In the genomic region with DNA sequence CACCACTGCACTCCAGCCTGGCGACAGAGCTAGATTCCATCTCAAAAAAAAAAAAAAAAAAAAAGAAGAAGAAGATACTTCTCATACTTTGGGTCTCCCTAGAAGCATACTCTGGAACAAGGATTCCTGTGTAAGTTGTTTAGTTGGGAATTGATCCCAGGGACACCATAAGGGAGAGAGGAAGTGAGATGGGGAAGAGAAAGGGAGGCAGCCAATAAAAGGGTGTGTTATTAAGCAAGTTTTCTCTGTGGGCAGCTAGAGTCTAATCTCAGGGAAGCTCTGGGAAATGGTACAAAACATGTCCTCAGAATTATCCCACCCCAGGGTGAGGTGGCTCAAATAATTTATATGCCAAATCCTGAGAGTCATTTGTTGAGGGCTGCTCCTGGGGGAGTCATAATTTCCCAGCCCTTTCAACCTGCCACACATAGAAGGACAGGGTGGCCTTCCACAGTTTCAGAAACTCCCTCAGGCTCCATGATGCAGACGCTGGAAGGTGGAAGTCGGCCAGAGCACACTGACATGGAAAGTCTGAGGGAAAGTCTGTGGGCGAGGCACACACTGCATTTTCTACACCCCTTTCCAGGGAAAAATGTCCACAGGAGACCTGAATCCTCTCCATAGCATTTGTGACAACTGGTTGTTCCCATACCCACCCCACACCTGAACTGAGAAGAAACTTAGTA, we compare ENCODE assay signal across 23 cellular contexts.
DNase-seq lines count a peak whose midpoint lies in the region; ATAC-seq and TF ChIP-seq lines count a peak whose summit lies in the region.
"Had no signal": no experiment of that assay in that cellular context is flagged by ENCODE, and none has a peak within 500 bp of the region (broad histone marks: within the 10 kb centered on the region; RNA-seq: fewer than 3 reads in every experiment).

No MANE protein-coding gene starts in this region.

- H3K27me3 ChIP-seq in mammary epithelial cell (ENCODE audit: insufficient read depth, low read length) (no peaks in the 10 kb centered on the region), right atrium auricular region (no peaks in the 10 kb centered on the region), lower lobe of right lung (ENCODE audit: low read depth) (no peaks in the 10 kb centered on the region)
- H3K27me3 ChIP-seq: BLaER1 treated with 17β-estradiol and CSF1 and Interleukin-3, amounts not matched to agents 10 nM and 100 nM; SJCRH30 had no signal

- ATAC-seq in lower lobe of right lung, result no peak
- ATAC-seq: GM23338, PC-3, psoas muscle had no signal

- H3K36me3 Mint-ChIP-seq in activated T-helper 2 cell treated with anti-CD3 and anti-CD28 coated beads, Interferon-gamma antibody, Interleukin-2, Interleukin-4, amounts not matched to agents 10 μg/mL and 5 μg/mL and 100 μg/mL, durations not matched to agents 14 hours and 24 hours and 36 hours (ENCODE audit: low read depth), result no peaks in the 10 kb centered on the region
- H3K36me3 Mint-ChIP-seq: activated naive CD8-positive, alpha-beta T cell had no signal

- H3K27me3 Mint-ChIP-seq in activated T-helper 2 cell treated with anti-CD3 and anti-CD28 coated beads, Interferon-gamma antibody, Interleukin-2, Interleukin-4, amounts not matched to agents 10 μg/mL and 5 μg/mL and 100 μg/mL, durations not matched to agents 14 hours and 24 hours and 36 hours (ENCODE audit: low read depth), result no peaks in the 10 kb centered on the region
- H3K27me3 Mint-ChIP-seq: activated CD4-positive, alpha-beta T cell treated with anti-CD3 and anti-CD28 coated beads, Interleukin-2, amount 10 ng/mL, durations not matched to agents 24 days and 14 days; activated naive CD8-positive, alpha-beta T cell had no signal

- H3K9me3 Mint-ChIP-seq in activated T-helper 2 cell treated with anti-CD3 and anti-CD28 coated beads, Interferon-gamma antibody, Interleukin-2, Interleukin-4, amounts not matched to agents 10 μg/mL and 5 μg/mL and 100 μg/mL, durations not matched to agents 14 hours and 24 hours and 36 hours, result no peaks in the 10 kb centered on the region
- H3K9me3 Mint-ChIP-seq: activated CD4-positive, alpha-beta T cell treated with anti-CD3 and anti-CD28 coated beads, Interleukin-2, amount 10 ng/mL, durations not matched to agents 24 days and 14 days; activated T-helper 1 cell treated with anti-CD3 and anti-CD28 coated beads, Interleukin-12 subunit alpha, Interleukin-12 subunit beta, Interleukin-2, Interleukin-4 antibody, amounts not matched to agents 30 ng/mL and 10 ng/mL and 1 ng/mL, durations not matched to agents 14 hours and 24 hours and 36 hours; GM23338; nephron progenitor cell had no signal

- H3K27ac ChIP-seq in mammary epithelial cell (ENCODE audit: insufficient read depth, low read depth, low read length), result no peak overlapping the region
- peak overlapping the region in 1 of 2 donors; percentile 38 for H3K27ac ChIP-seq in right atrium auricular region
- H3K27ac ChIP-seq in lower lobe of right lung, result no peak overlapping the region
- H3K27ac ChIP-seq: BLaER1 treated with 17β-estradiol and CSF1 and Interleukin-3, amounts not matched to agents 10 nM and 100 nM; psoas muscle; SJCRH30 had no signal

- H3K9ac ChIP-seq in mammary epithelial cell (ENCODE audit: insufficient read depth, low read length), result no peak overlapping the region
- H3K9ac ChIP-seq: BLaER1 treated with 17β-estradiol and CSF1 and Interleukin-3, amounts not matched to agents 10 nM and 100 nM had no signal

- dilution Hi-C loops in mammary epithelial cell (cut with HindIII; ENCODE audit: low sequenced_read_pairs), result no loop called here

- H3K4me3 ChIP-seq in mammary epithelial cell (replicated peaks in 1 of 3; ENCODE audit: insufficient read depth in 1 of 3, low read depth in 2 of 3, low read length in 3 of 3) (no peak overlapping the region), right atrium auricular region (no peak overlapping the region), lower lobe of right lung (no peak overlapping the region)
- H3K4me3 ChIP-seq: BLaER1 treated with 17β-estradiol and CSF1 and Interleukin-3, amounts not matched to agents 10 nM and 100 nM; GM23338; psoas muscle; SJCRH30 had no signal

- H3K27ac Mint-ChIP-seq in activated T-helper 2 cell treated with anti-CD3 and anti-CD28 coated beads, Interferon-gamma antibody, Interleukin-2, Interleukin-4, amounts not matched to agents 10 μg/mL and 5 μg/mL and 100 μg/mL, durations not matched to agents 14 hours and 24 hours and 36 hours, result no peak overlapping the region
- H3K27ac Mint-ChIP-seq: activated CD4-positive, alpha-beta T cell treated with anti-CD3 and anti-CD28 coated beads, Interleukin-2, amount 10 ng/mL, durations not matched to agents 24 days and 14 days; activated naive CD8-positive, alpha-beta T cell; activated T-helper 1 cell treated with anti-CD3 and anti-CD28 coated beads, Interleukin-12 subunit alpha, Interleukin-12 subunit beta, Interleukin-2, Interleukin-4 antibody, amounts not matched to agents 30 ng/mL and 10 ng/mL and 1 ng/mL, durations not matched to agents 14 hours and 24 hours and 36 hours; GM23338; nephron progenitor cell had no signal

- H2AFZ ChIP-seq in mammary epithelial cell (ENCODE audit: low read depth, low read length), result peak overlapping the region; percentile 76
- H2AFZ ChIP-seq: GM23338 had no signal

- in situ Hi-C loops in mammary epithelial cell (cut with MboI; ENCODE audit: low sequenced_read_pairs in 2 of 2), result no loop called here

- DNase-seq in EH (ENCODE audit: low read depth) (peak; percentile 68), mammary epithelial cell (no peak), right atrium auricular region (ENCODE audit: low spot score) (peak; percentile 68), renal cortical epithelial cell (ENCODE audit: low read depth) (peak; percentile 19), lower lobe of right lung (no peak), medulla oblongata (ENCODE audit: extremely low spot score) (no peak), SK-N-DZ (ENCODE audit: low spot score) (no peak)
- DNase-seq in activated T-helper 2 cell treated with anti-CD3 and anti-CD28 coated beads, Interferon-gamma antibody, Interleukin-2, Interleukin-4, amounts not matched to agents 10 μg/mL and 5 μg/mL and 100 μg/mL, durations not matched to agents 14 hours and 24 hours and 36 hours (ENCODE audit: low spot score), result no peak
- DNase-seq: activated CD4-positive, alpha-beta T cell treated with anti-CD3 and anti-CD28 coated beads, Interleukin-2, amount 10 ng/mL, durations not matched to agents 24 days and 14 days; Calu3; effector memory CD4-positive, alpha-beta T cell; Karpas-422; NCI-H1092 treated with DMSO at 0.1 percent for 48 hours; NCI-H2029 treated with DMSO at 0.1 percent for 48 hours; NCI-H345; nephron progenitor cell; PC-3; SJCRH30 had no signal

- TF ChIP-seq CTCF in mammary epithelial cell (conservative IDR thresholded peaks at IDR 0.05 in 1 of 2, IDR thresholded peaks at IDR 0.05 in 1 of 2; ENCODE audit: extremely low read depth in 1 of 2, insufficient read depth in 1 of 2, low read depth in 1 of 2, low read length in 2 of 2) (no peak), right atrium auricular region (IDR thresholded peaks at IDR 0.05) (no peak), lower lobe of right lung (IDR thresholded peaks at IDR 0.05) (no peak)

- peaks cover 5% of the 10 kb centered on the region for H3K4me1 Mint-ChIP-seq in activated T-helper 2 cell treated with anti-CD3 and anti-CD28 coated beads, Interferon-gamma antibody, Interleukin-2, Interleukin-4, amounts not matched to agents 10 μg/mL and 5 μg/mL and 100 μg/mL, durations not matched to agents 14 hours and 24 hours and 36 hours (ENCODE audit: low read depth)

- no peaks in the 10 kb centered on the region for H4K20me1 ChIP-seq in mammary epithelial cell (ENCODE audit: insufficient read depth, low read length)
- H4K20me1 ChIP-seq: BLaER1 treated with 17β-estradiol and CSF1 and Interleukin-3, amounts not matched to agents 10 nM and 100 nM had no signal

- CTCF ChIA-PET in mammary epithelial cell (lab: Charles Lee; ENCODE audit: low non-redundant PET), result no interaction called here

- H3K79me2 ChIP-seq in mammary epithelial cell (ENCODE audit: insufficient read depth, low read length), result no peaks in the 10 kb centered on the region

- no TSS peak for BruUV-seq in mammary epithelial cell (replicated peaks; lab: Mats Ljungman, UMichigan)

- no peak overlapping the region for H3K4me2 ChIP-seq in mammary epithelial cell (ENCODE audit: insufficient read depth, low read depth, low read length)
- H3K4me2 ChIP-seq: GM23338 had no signal

- H3K9me3 ChIP-seq in mammary epithelial cell (replicated peaks; ENCODE audit: insufficient read depth, low read length), result no peaks in the 10 kb centered on the region
- no peaks in the 10 kb centered on the region for H3K9me3 ChIP-seq in right atrium auricular region
- H3K9me3 ChIP-seq in lower lobe of right lung, result no peaks in the 10 kb centered on the region
- H3K9me3 ChIP-seq: BLaER1 treated with 17β-estradiol and CSF1 and Interleukin-3, amounts not matched to agents 10 nM and 100 nM; psoas muscle had no signal

- 7% methylated on average over 3 of the region's 4 CpGs for WGBS in mammary epithelial cell (ENCODE audit: low coverage, missing lambda C conversion rate)

- no peaks in the 10 kb centered on the region for H3K36me3 ChIP-seq in mammary epithelial cell (ENCODE audit: insufficient read depth, low read length)
- no peaks in the 10 kb centered on the region for H3K36me3 ChIP-seq in right atrium auricular region
- H3K36me3 ChIP-seq in lower lobe of right lung, result no peaks in the 10 kb centered on the region
- H3K36me3 ChIP-seq: BLaER1 treated with 17β-estradiol and CSF1 and Interleukin-3, amounts not matched to agents 10 nM and 100 nM; SJCRH30 had no signal

- H3K4me1 ChIP-seq in mammary epithelial cell (ENCODE audit: insufficient read depth, low read length), result peaks cover 19% of the 10 kb centered on the region
- H3K4me1 ChIP-seq in right atrium auricular region, result peaks cover 0 to 13% of the 10 kb centered on the region in 2 donors
- no peaks in the 10 kb centered on the region for H3K4me1 ChIP-seq in lower lobe of right lung
- H3K4me1 ChIP-seq: psoas muscle had no signal

- no peak overlapping the region for H3K4me3 Mint-ChIP-seq in activated T-helper 2 cell treated with anti-CD3 and anti-CD28 coated beads, Interferon-gamma antibody, Interleukin-2, Interleukin-4, amounts not matched to agents 10 μg/mL and 5 μg/mL and 100 μg/mL, durations not matched to agents 14 hours and 24 hours and 36 hours (ENCODE audit: low read depth)
- H3K4me3 Mint-ChIP-seq: activated CD4-positive, alpha-beta T cell treated with anti-CD3 and anti-CD28 coated beads, Interleukin-2, amount 10 ng/mL, durations not matched to agents 24 days and 14 days; activated naive CD8-positive, alpha-beta T cell; activated T-helper 1 cell treated with anti-CD3 and anti-CD28 coated beads, Interleukin-12 subunit alpha, Interleukin-12 subunit beta, Interleukin-2, Interleukin-4 antibody, amounts not matched to agents 30 ng/mL and 10 ng/mL and 1 ng/mL, durations not matched to agents 14 hours and 24 hours and 36 hours; GM23338; nephron progenitor cell had no signal

- intact Hi-C loops in mammary epithelial cell (cut with micrococcal nuclease) (no loop called here), lower lobe of right lung (cut with DNase I) (no loop called here)
- intact Hi-C loops in activated T-helper 2 cell treated with anti-CD3 and anti-CD28 coated beads, Interferon-gamma antibody, Interleukin-2, Interleukin-4, amounts not matched to agents 10 μg/mL and 5 μg/mL and 100 μg/mL, durations not matched to agents 14 hours and 24 hours and 36 hours (cut with micrococcal nuclease), result no loop called here

Comparison
In these comparisons a context has a peak if more than half of its experiments do, and no peak if none do; other contexts are left out.
1. DNase-seq: peak in EH (single experiment), right atrium auricular region (single experiment) and renal cortical epithelial cell (single experiment); none in mammary epithelial cell (single experiment), lower lobe of right lung (single experiment), medulla oblongata (single experiment), activated T-helper 2 cell treated with anti-CD3 and anti-CD28 coated beads, Interferon-gamma antibody, Interleukin-2, Interleukin-4, amounts not matched to agents 10 μg/mL and 5 μg/mL and 100 μg/mL, durations not matched to agents 14 hours and 24 hours and 36 hours (single experiment) and SK-N-DZ (single experiment).